Comparison of ENCODE assay signal across 12 cellular contexts in the genomic region with DNA sequence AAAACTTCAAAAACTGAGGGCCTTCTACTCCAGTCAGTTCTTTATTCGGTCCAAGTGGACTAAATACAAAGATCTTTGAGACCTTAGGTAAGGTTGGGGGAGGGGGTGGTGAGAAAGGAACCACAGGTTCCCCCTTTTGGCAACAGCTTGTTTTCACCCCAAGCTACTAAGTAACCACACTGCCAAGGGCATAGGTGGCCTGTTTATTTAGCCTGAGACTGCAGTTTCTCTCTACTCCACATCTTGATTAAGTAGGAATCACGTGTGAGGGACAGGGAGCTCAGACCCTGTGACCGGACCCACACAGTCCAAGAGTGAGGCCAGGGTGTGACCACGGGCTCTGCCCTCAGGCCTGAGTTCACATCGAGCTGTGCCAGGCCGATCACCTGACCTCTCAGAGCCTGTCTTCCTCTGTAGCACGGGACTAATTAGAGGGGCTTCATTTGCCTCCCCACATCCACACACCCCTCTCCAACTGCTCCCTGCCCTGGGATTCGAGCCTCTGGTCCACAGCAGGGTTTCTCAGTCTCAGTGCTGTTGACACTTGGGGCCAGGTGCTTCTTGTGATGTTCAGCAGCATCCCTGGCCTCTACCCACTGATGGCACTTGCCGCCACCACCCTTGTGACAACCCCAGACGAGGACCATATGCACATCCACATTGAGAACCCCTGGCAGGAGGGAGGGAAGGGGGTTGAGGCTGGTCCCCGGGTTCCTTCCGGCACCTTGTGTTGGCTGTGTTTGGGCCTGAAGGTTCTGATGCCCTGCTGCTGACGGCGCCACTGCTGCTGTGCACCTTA. TPM values are rescaled to one million over a fixed set of nuclear protein-coding genes. Genes with fewer than 3 reads are reported as not detected.
DNase-seq lines count a peak whose midpoint lies in the region; ATAC-seq and TF ChIP-seq lines count a peak whose summit lies in the region.
"Had no signal": no experiment of that assay in that cellular context is flagged by ENCODE, and none has a peak within 500 bp of the region (broad histone marks: within the 10 kb centered on the region; RNA-seq: fewer than 3 reads in every experiment).

No MANE protein-coding gene starts in this region.

- peaks cover 9% of the 10 kb centered on the region for H3K4me1 ChIP-seq in osteoblast (ENCODE audit: insufficient read depth, low read length)

- no peaks in the 10 kb centered on the region for H3K27me3 Mint-ChIP-seq in effector memory CD8-positive, alpha-beta T cell

- no peak overlapping the region for H3K4me3 Mint-ChIP-seq in effector memory CD8-positive, alpha-beta T cell
- H3K4me3 Mint-ChIP-seq: activated naive CD4-positive, alpha-beta T cell treated with anti-CD3 and anti-CD28 coated beads for 36 hours; HFFc6 had no signal

- peaks cover 21% of the 10 kb centered on the region for H3K36me3 ChIP-seq in osteoblast (ENCODE audit: insufficient read depth, low read length)

- H3K27me3 ChIP-seq in osteoblast (ENCODE audit: insufficient read depth, low read length), result no peaks in the 10 kb centered on the region
- H3K27me3 ChIP-seq: esophagus squamous epithelium had no signal

- no peak overlapping the region for H3K4me3 ChIP-seq in osteoblast (ENCODE audit: insufficient read depth, low read length)
- H3K4me3 ChIP-seq: esophagus squamous epithelium had no signal

- H3K9me3 ChIP-seq in osteoblast (ENCODE audit: low read depth, low read length), result peaks cover 4% of the 10 kb centered on the region
- H3K9me3 ChIP-seq: esophagus squamous epithelium had no signal

- no peak overlapping the region for H2AFZ ChIP-seq in osteoblast (ENCODE audit: low read length)

- H3K9me3 Mint-ChIP-seq in effector memory CD8-positive, alpha-beta T cell, result no peaks in the 10 kb centered on the region
- H3K9me3 Mint-ChIP-seq: activated naive CD4-positive, alpha-beta T cell treated with anti-CD3 and anti-CD28 coated beads for 36 hours had no signal

- H3K79me2 ChIP-seq in osteoblast (ENCODE audit: insufficient read depth, low read length), result peaks cover 6% of the 10 kb centered on the region

- no peak overlapping the region for H3K4me2 ChIP-seq in osteoblast (ENCODE audit: insufficient read depth, low read length)

- H4K20me1 ChIP-seq in osteoblast (ENCODE audit: insufficient read depth, low read length), result peaks cover 24% of the 10 kb centered on the region

- H3K27ac Mint-ChIP-seq in effector memory CD8-positive, alpha-beta T cell, result peak overlapping the region; percentile 81 to 91
- H3K27ac Mint-ChIP-seq: activated naive CD4-positive, alpha-beta T cell treated with anti-CD3 and anti-CD28 coated beads for 36 hours had no signal

- H3K27ac ChIP-seq in osteoblast (ENCODE audit: low read depth, low read length), result no peak overlapping the region

- peaks cover 45% of the 10 kb centered on the region for H3K36me3 Mint-ChIP-seq in effector memory CD8-positive, alpha-beta T cell (ENCODE audit: insufficient read depth)

- peaks cover 35 to 39% of the 10 kb centered on the region in 2 donors for H3K4me1 Mint-ChIP-seq in effector memory CD8-positive, alpha-beta T cell (ENCODE audit: low read depth in 2 of 2)

- DNase-seq in GDM1 (lab: John Stamatoyannopoulos, UW), result peak; percentile 46
- DNase-seq in NAMALWA (ENCODE audit: low spot score), result peak; percentile 50
- DNase-seq in effector memory CD8-positive, alpha-beta T cell, result no peak
- peak; percentile 86 for DNase-seq in osteoblast (ENCODE audit: insufficient read length, low spot score, missing footprints)
- DNase-seq in NK-92 treated with Interleukin-12 subunit alpha and Interleukin-12 subunit beta, amount 100 ng/mL, for 24 hours (lab: John Stamatoyannopoulos, UW), result no peak
- no peak for DNase-seq in DMS114 treated with DMSO at 0.1 percent for 48 hours (lab: John Stamatoyannopoulos, UW; ENCODE audit: unreplicated experiment)
- no peak for DNase-seq in activated CD4-positive, alpha-beta T cell treated with anti-CD3 and anti-CD28 coated beads for 1 hour
- DNase-seq in pons (ENCODE audit: low spot score), result no peak
- DNase-seq: activated naive CD4-positive, alpha-beta T cell treated with anti-CD3 and anti-CD28 coated beads for 36 hours; esophagus squamous epithelium; HFFc6; SW 1271 had no signal

- TF ChIP-seq CTCF in osteoblast (IDR thresholded peaks at IDR 0.05; ENCODE audit: extremely low read depth, low read depth, low read length), result no peak

- peak; percentile 65 for ATAC-seq in effector memory CD8-positive, alpha-beta T cell (replicated peaks)

RNA-seq across cellular contexts. Expression of a gene that starts 17.8 kb away (rescaled TPM):
- 0.36 and 0.59 TPM in 2 replicates for total RNA-seq in osteoblast
- total RNA-seq: activated naive CD4-positive, alpha-beta T cell treated with anti-CD3 and anti-CD28 coated beads for 36 hours had no signal

RNA-seq across cellular contexts. Expression of a gene that starts 28.0 kb away (rescaled TPM):
- total RNA-seq in osteoblast, result 4.0 and 5.3 TPM in 2 replicates
- total RNA-seq: activated naive CD4-positive, alpha-beta T cell treated with anti-CD3 and anti-CD28 coated beads for 36 hours; HFFc6 had no signal

RNA-seq across cellular contexts. Expression of a gene that starts 30.3 kb away (rescaled TPM):
- 39.1 and 74.0 TPM in 2 replicates for total RNA-seq in osteoblast
- total RNA-seq: activated naive CD4-positive, alpha-beta T cell treated with anti-CD3 and anti-CD28 coated beads for 36 hours had no signal

Comparison
In these comparisons a context has a peak if more than half of its experiments do, and no peak if none do; other contexts are left out.
1. DNase-seq: peak in GDM1 (single experiment), NAMALWA (single experiment) and osteoblast (single experiment); none in effector memory CD8-positive, alpha-beta T cell (0 of 3), NK-92 treated with Interleukin-12 subunit alpha and Interleukin-12 subunit beta, amount 100 ng/mL, for 24 hours (single experiment), DMS114 treated with DMSO at 0.1 percent for 48 hours (single experiment), activated CD4-positive, alpha-beta T cell treated with anti-CD3 and anti-CD28 coated beads for 1 hour (single experiment) and pons (single experiment).